In the genomic region with DNA sequence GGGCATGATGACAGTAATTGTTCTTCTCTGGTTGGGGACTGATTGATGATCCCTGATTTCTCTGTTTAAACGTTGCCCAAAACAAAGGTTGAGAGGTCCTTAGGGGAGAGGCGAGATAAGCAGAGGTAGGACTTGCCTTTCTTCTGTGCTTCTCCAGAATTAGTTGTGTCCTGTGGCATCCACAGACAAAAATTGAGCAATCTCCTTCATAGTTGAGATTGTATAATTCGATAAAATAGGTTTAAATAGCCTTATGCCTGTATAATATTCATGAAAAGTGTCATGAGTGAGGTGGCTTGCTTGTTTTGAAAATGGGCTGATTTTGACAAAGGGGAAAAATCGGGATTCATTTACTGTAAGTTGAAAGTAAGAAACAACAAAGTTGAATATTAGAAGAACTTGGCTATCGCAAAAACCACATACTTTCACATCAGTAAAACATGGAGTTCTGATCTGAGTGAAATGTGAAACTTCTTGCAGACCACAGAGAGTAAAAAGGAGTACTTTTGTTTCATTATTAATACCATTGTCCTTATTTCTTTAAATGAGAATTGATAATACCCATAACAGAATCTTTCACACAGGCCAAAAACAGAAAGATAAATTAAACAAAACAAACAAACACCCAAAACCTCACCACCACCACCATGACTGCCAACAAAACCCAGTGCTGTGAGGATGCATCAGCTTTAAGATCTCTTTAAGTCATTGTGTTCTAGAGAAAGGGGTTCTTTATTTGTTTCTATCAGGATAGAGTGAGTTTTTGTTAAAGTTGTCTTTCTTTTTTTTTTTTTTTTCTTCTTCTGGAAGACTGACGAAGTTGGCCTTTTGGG, we compare ENCODE assay signal across 9 cellular contexts.
A peak's percentile ranks its signal among the peaks of the same experiment; 100 is the strongest.
DNase-seq lines count a peak whose midpoint lies in the region; ATAC-seq and TF ChIP-seq lines count a peak whose summit lies in the region.
"Had no signal": no experiment of that assay in that cellular context is flagged by ENCODE, and none has a peak within 500 bp of the region (broad histone marks: within the 10 kb centered on the region; RNA-seq: fewer than 3 reads in every experiment).

No MANE protein-coding gene starts in this region.

- H3K27ac Mint-ChIP-seq in activated naive CD8-positive, alpha-beta T cell treated with anti-CD3 and anti-CD28 coated beads, Interleukin-2, amount 50 U/mL, for 24 hours, result peak overlapping the region; percentile 64
- no peak overlapping the region for H3K27ac Mint-ChIP-seq in progenitor cell of endocrine pancreas

- in situ Hi-C loops in GM13976 (cut with MboI; ENCODE audit: low sequenced_read_pairs, unreplicated experiment), result no loop called here

- ATAC-seq in GM19455 (IDR thresholded peaks at IDR 0.05; ENCODE audit: unreplicated experiment) (peak; percentile 97), HG03135 (IDR thresholded peaks at IDR 0.05; ENCODE audit: unreplicated experiment) (peak; percentile 100)
- ATAC-seq in activated naive CD8-positive, alpha-beta T cell treated with anti-CD3 and anti-CD28 coated beads, Interleukin-2, amount 50 U/mL, for 24 hours, result peak; percentile 88

- H3K27me3 Mint-ChIP-seq in activated naive CD8-positive, alpha-beta T cell treated with anti-CD3 and anti-CD28 coated beads, Interleukin-2, amount 50 U/mL, for 24 hours, result no peaks in the 10 kb centered on the region
- no peaks in the 10 kb centered on the region for H3K27me3 Mint-ChIP-seq in progenitor cell of endocrine pancreas

- peak overlapping the region; percentile 28 for H3K4me3 Mint-ChIP-seq in activated naive CD8-positive, alpha-beta T cell treated with anti-CD3 and anti-CD28 coated beads, Interleukin-2, amount 50 U/mL, for 24 hours
- no peak overlapping the region for H3K4me3 Mint-ChIP-seq in progenitor cell of endocrine pancreas (ENCODE audit: low read depth)

- DNase-seq in GM13976 (ENCODE audit: low spot score) (peak; percentile 54), progenitor cell of endocrine pancreas (ENCODE audit: low spot score, unreplicated experiment) (no peak), substantia nigra (lab: John Stamatoyannopoulos, UW) (no peak), NCI-H82 treated with DMSO at 0.1 percent for 48 hours (lab: John Stamatoyannopoulos, UW; ENCODE audit: unreplicated experiment) (no peak), NCI-H2107 treated with DMSO at 0.1 percent for 48 hours (lab: John Stamatoyannopoulos, UW; ENCODE audit: unreplicated experiment) (no peak)
- DNase-seq in activated naive CD8-positive, alpha-beta T cell treated with anti-CD3 and anti-CD28 coated beads, Interleukin-2, amount 50 U/mL, for 24 hours, result no peak
- DNase-seq: head of caudate nucleus had no signal

- H3K27ac ChIP-seq in substantia nigra (ENCODE audit: low read depth, low read length, poor library complexity, severe bottlenecking), result no peak overlapping the region

- TF ChIP-seq CTCF in GM13976 (IDR thresholded peaks at IDR 0.05; ENCODE audit: borderline replicate concordance, control extremely low read depth, extremely low read depth, insufficient read depth, missing control alignments) (no peak), progenitor cell of endocrine pancreas (IDR thresholded peaks at IDR 0.05; ENCODE audit: unreplicated experiment) (no peak)

- peaks cover 23% of the 10 kb centered on the region for H3K36me3 Mint-ChIP-seq in activated naive CD8-positive, alpha-beta T cell treated with anti-CD3 and anti-CD28 coated beads, Interleukin-2, amount 50 U/mL, for 24 hours (ENCODE audit: low read depth)
- peaks cover 9% of the 10 kb centered on the region for H3K36me3 Mint-ChIP-seq in progenitor cell of endocrine pancreas (ENCODE audit: insufficient read depth)

- H3K9me3 Mint-ChIP-seq in activated naive CD8-positive, alpha-beta T cell treated with anti-CD3 and anti-CD28 coated beads, Interleukin-2, amount 50 U/mL, for 24 hours, result peaks cover 4% of the 10 kb centered on the region
- H3K9me3 Mint-ChIP-seq in progenitor cell of endocrine pancreas (ENCODE audit: low read depth), result no peaks in the 10 kb centered on the region

- H3K4me1 Mint-ChIP-seq in activated naive CD8-positive, alpha-beta T cell treated with anti-CD3 and anti-CD28 coated beads, Interleukin-2, amount 50 U/mL, for 24 hours, result peaks cover 20% of the 10 kb centered on the region
- peaks cover 10% of the 10 kb centered on the region for H3K4me1 Mint-ChIP-seq in progenitor cell of endocrine pancreas (ENCODE audit: low read depth)
